Comparison of ENCODE assay signal across 24 cellular contexts in genomic region chr10:6020806-6021205, GRCh38. TPM values are rescaled to one million over a fixed set of nuclear protein-coding genes. Genes with fewer than 3 reads are reported as not detected.
DNase-seq lines count a peak whose midpoint lies in the region; ATAC-seq and TF ChIP-seq lines count a peak whose summit lies in the region.
"Had no signal": no experiment of that assay in that cellular context is flagged by ENCODE, and none has a peak within 500 bp of the region (broad histone marks: within the 10 kb centered on the region; RNA-seq: fewer than 3 reads in every experiment).

No MANE protein-coding gene starts in this region.

- H3K27ac ChIP-seq in gastroesophageal sphincter, result no peak overlapping the region
- H3K27ac ChIP-seq: cardiac muscle cell, epithelial cell of prostate, pancreas, transverse colon had no signal

- no peak for TF ChIP-seq POLR2A in gastroesophageal sphincter (IDR thresholded peaks at IDR 0.05)

- peaks cover 62 to 88% of the 10 kb centered on the region in 2 donors for H3K36me3 Mint-ChIP-seq in activated naive CD4-positive, alpha-beta T cell treated with anti-CD3 and anti-CD28 coated beads, Interleukin-2, amount 50 U/mL, for 72 hours
- H3K36me3 Mint-ChIP-seq in activated T-helper 1 cell treated with anti-CD3 and anti-CD28 coated beads, Interleukin-12 subunit alpha, Interleukin-12 subunit beta, Interleukin-2, Interleukin-4 antibody, amounts not matched to agents 30 ng/mL and 10 ng/mL and 1 ng/mL, durations not matched to agents 14 hours and 24 hours and 36 hours (ENCODE audit: low read depth), result peaks cover 84% of the 10 kb centered on the region
- H3K36me3 Mint-ChIP-seq: natural killer cell had no signal

- H3K9me3 Mint-ChIP-seq in activated naive CD4-positive, alpha-beta T cell treated with anti-CD3 and anti-CD28 coated beads, Interleukin-2, amount 50 U/mL, for 72 hours, result no peaks in the 10 kb centered on the region
- no peaks in the 10 kb centered on the region for H3K9me3 Mint-ChIP-seq in activated T-helper 1 cell treated with anti-CD3 and anti-CD28 coated beads, Interleukin-12 subunit alpha, Interleukin-12 subunit beta, Interleukin-2, Interleukin-4 antibody, amounts not matched to agents 30 ng/mL and 10 ng/mL and 1 ng/mL, durations not matched to agents 14 hours and 24 hours and 36 hours
- H3K9me3 Mint-ChIP-seq: CD8-positive, alpha-beta T cell; natural killer cell had no signal

- H3K4me1 Mint-ChIP-seq in activated T-helper 1 cell treated with anti-CD3 and anti-CD28 coated beads, Interleukin-12 subunit alpha, Interleukin-12 subunit beta, Interleukin-2, Interleukin-4 antibody, amounts not matched to agents 30 ng/mL and 10 ng/mL and 1 ng/mL, durations not matched to agents 14 hours and 24 hours and 36 hours (ENCODE audit: low read depth), result peaks cover 63% of the 10 kb centered on the region
- H3K4me1 Mint-ChIP-seq: natural killer cell had no signal

- H3K27me3 Mint-ChIP-seq in activated T-helper 1 cell treated with anti-CD3 and anti-CD28 coated beads, Interleukin-12 subunit alpha, Interleukin-12 subunit beta, Interleukin-2, Interleukin-4 antibody, amounts not matched to agents 30 ng/mL and 10 ng/mL and 1 ng/mL, durations not matched to agents 14 hours and 24 hours and 36 hours (ENCODE audit: insufficient read depth), result no peaks in the 10 kb centered on the region

- peak overlapping the region; percentile 55 to 81 for H3K27ac Mint-ChIP-seq in activated naive CD4-positive, alpha-beta T cell treated with anti-CD3 and anti-CD28 coated beads, Interleukin-2, amount 50 U/mL, for 72 hours
- H3K27ac Mint-ChIP-seq in activated T-helper 1 cell treated with anti-CD3 and anti-CD28 coated beads, Interleukin-12 subunit alpha, Interleukin-12 subunit beta, Interleukin-2, Interleukin-4 antibody, amounts not matched to agents 30 ng/mL and 10 ng/mL and 1 ng/mL, durations not matched to agents 14 hours and 24 hours and 36 hours, result peak overlapping the region; percentile 80
- H3K27ac Mint-ChIP-seq: CD8-positive, alpha-beta T cell; HFFc6; natural killer cell had no signal

- intact Hi-C loops in activated T-helper 1 cell treated with anti-CD3 and anti-CD28 coated beads, Interleukin-12 subunit alpha, Interleukin-12 subunit beta, Interleukin-2, Interleukin-4 antibody, amounts not matched to agents 30 ng/mL and 10 ng/mL and 1 ng/mL, durations not matched to agents 14 hours and 24 hours and 36 hours (cut with micrococcal nuclease), result loop anchor here (10.0 kb wide), 1 partner anchor 236 kb away; no protein-coding TSS in a partner anchor

- no peaks in the 10 kb centered on the region for H3K36me3 ChIP-seq in gastroesophageal sphincter
- H3K36me3 ChIP-seq: adrenal gland, cardiac muscle cell, pancreas, transverse colon had no signal

- TF ChIP-seq EP300 in gastroesophageal sphincter (IDR thresholded peaks at IDR 0.05), result no peak

- DNase-seq in activated naive CD4-positive, alpha-beta T cell treated with anti-CD3 and anti-CD28 coated beads, Interleukin-2, amount 50 U/mL, for 72 hours (ENCODE audit: low spot score in 2 of 2), result no peak
- no peak for DNase-seq in activated naive CD4-positive, alpha-beta T cell treated with anti-CD3 and anti-CD28 coated beads, Interleukin-2, amount 50 U/mL, for 16 hours
- no peak for DNase-seq in activated T-helper 1 cell treated with anti-CD3 and anti-CD28 coated beads, Interleukin-12 subunit alpha, Interleukin-12 subunit beta, Interleukin-2, Interleukin-4 antibody, amounts not matched to agents 30 ng/mL and 10 ng/mL and 1 ng/mL, durations not matched to agents 14 hours and 24 hours and 36 hours (ENCODE audit: low spot score)
- DNase-seq in smooth muscle cell of the brain vasculature (ENCODE audit: low read depth, low spot score), result peak; percentile 24
- DNase-seq in HT-29 (ENCODE audit: low spot score), result no peak
- no peak for DNase-seq in retina
- DNase-seq: activated CD4-positive, CD25-positive, alpha-beta regulatory T cell treated with anti-CD3 and anti-CD28 coated beads, Interleukin-2, amount 50 U/mL, for 72 hours; CD8-positive, alpha-beta T cell; DMS153; GF-D8; HFFc6; natural killer cell; NCI-H1105 treated with DMSO at 0.1 percent for 48 hours; NCI-H2107; NCI-H524; pancreas; stimulated activated naive CD4-positive, alpha-beta T cell; transverse colon had no signal

- TF ChIP-seq CTCF in gastroesophageal sphincter (IDR thresholded peaks at IDR 0.05), result no peak

- H3K4me3 Mint-ChIP-seq in activated T-helper 1 cell treated with anti-CD3 and anti-CD28 coated beads, Interleukin-12 subunit alpha, Interleukin-12 subunit beta, Interleukin-2, Interleukin-4 antibody, amounts not matched to agents 30 ng/mL and 10 ng/mL and 1 ng/mL, durations not matched to agents 14 hours and 24 hours and 36 hours, result no peak overlapping the region
- H3K4me3 Mint-ChIP-seq: CD8-positive, alpha-beta T cell; HFFc6; natural killer cell had no signal

- H3K4me3 ChIP-seq in gastroesophageal sphincter, result no peak overlapping the region
- H3K4me3 ChIP-seq: adrenal gland, cardiac muscle cell, pancreas, transverse colon had no signal

- H3K27me3 ChIP-seq in gastroesophageal sphincter, result peaks cover 5% of the 10 kb centered on the region
- H3K27me3 ChIP-seq: adrenal gland, cardiac muscle cell, pancreas, transverse colon had no signal

- H3K4me1 ChIP-seq in gastroesophageal sphincter, result no peaks in the 10 kb centered on the region
- H3K4me1 ChIP-seq: adrenal gland, pancreas had no signal

- H3K9me3 ChIP-seq in gastroesophageal sphincter, result no peaks in the 10 kb centered on the region
- H3K9me3 ChIP-seq: adrenal gland, pancreas, transverse colon had no signal

- 37 to 44% methylated on average over 6 of the region's 9 CpGs for WGBS in gastroesophageal sphincter (ENCODE audit: low coverage in 1 of 2), 2 donors

- ATAC-seq in activated naive CD4-positive, alpha-beta T cell treated with anti-CD3 and anti-CD28 coated beads, Interleukin-2, amount 50 U/mL, for 72 hours, result no peak
- ATAC-seq in gastroesophageal sphincter, result peak; percentile 35
- ATAC-seq in HG03025 (IDR thresholded peaks at IDR 0.05; ENCODE audit: low FRiP score, unreplicated experiment), result no peak
- ATAC-seq: CD8-positive, alpha-beta T cell; natural killer cell had no signal

RNA-seq across cellular contexts. Expression of gene IL2RA, which starts 41.4 kb away (rescaled TPM):
- total RNA-seq in activated naive CD4-positive, alpha-beta T cell treated with anti-CD3 and anti-CD28 coated beads, Interleukin-2, amount 50 U/mL, for 72 hours, result 100 to 1,000 TPM; 531 to 706 TPM
- 1,237 and 1,254 TPM in 2 replicates for total RNA-seq in activated T-helper 1 cell treated with anti-CD3 and anti-CD28 coated beads, Interleukin-12 subunit alpha, Interleukin-12 subunit beta, Interleukin-2, Interleukin-4 antibody, amounts not matched to agents 30 ng/mL and 10 ng/mL and 1 ng/mL, durations not matched to agents 14 hours and 24 hours and 36 hours
- total RNA-seq in gastroesophageal sphincter, result 10 to 100 TPM in 1 of 4 donors, under 1 TPM in 3; 0.31 to 16.3 (median 0.50) TPM
- not detected in 2 replicates for total RNA-seq in HT-29 (2014; rRNA removed; shearing (Covaris generic))
- total RNA-seq: cardiac muscle cell, HFFc6, kidney epithelial cell had no signal

RNA-seq across cellular contexts. Expression of gene IL15RA, which starts 43.5 kb away (rescaled TPM):
- total RNA-seq in activated naive CD4-positive, alpha-beta T cell treated with anti-CD3 and anti-CD28 coated beads, Interleukin-2, amount 50 U/mL, for 72 hours, result 10 to 100 TPM in 1 of 2 donors, 1 to 10 TPM in 1; 6.6 to 16.7 TPM
- total RNA-seq in activated T-helper 1 cell treated with anti-CD3 and anti-CD28 coated beads, Interleukin-12 subunit alpha, Interleukin-12 subunit beta, Interleukin-2, Interleukin-4 antibody, amounts not matched to agents 30 ng/mL and 10 ng/mL and 1 ng/mL, durations not matched to agents 14 hours and 24 hours and 36 hours, result 23.4 and 24.4 TPM in 2 replicates
- total RNA-seq in gastroesophageal sphincter, result 10 to 100 TPM; 17.7 to 21.9 (median 20.6) TPM
- 12.4 and 14.1 TPM in 2 replicates for total RNA-seq in HT-29 (2014; rRNA removed; shearing (Covaris generic))

Comparison
In these comparisons a context has a peak if more than half of its experiments do, and no peak if none do; other contexts are left out.
1. RNA of gene IL2RA, which starts 41.4 kb away (total RNA-seq): 1,237 to 1,254 TPM in activated T-helper 1 cell treated with anti-CD3 and anti-CD28 coated beads, Interleukin-12 subunit alpha, Interleukin-12 subunit beta, Interleukin-2, Interleukin-4 antibody, amounts not matched to agents 30 ng/mL and 10 ng/mL and 1 ng/mL, durations not matched to agents 14 hours and 24 hours and 36 hours and 531 to 706 TPM in activated naive CD4-positive, alpha-beta T cell treated with anti-CD3 and anti-CD28 coated beads, Interleukin-2, amount 50 U/mL, for 72 hours; 0.31 to 16.3 TPM in gastroesophageal sphincter and not detected in HT-29; every median in the first group is over 10 times any median in the second.